ENCODE assay signal across 8 cellular contexts in the genomic region with DNA sequence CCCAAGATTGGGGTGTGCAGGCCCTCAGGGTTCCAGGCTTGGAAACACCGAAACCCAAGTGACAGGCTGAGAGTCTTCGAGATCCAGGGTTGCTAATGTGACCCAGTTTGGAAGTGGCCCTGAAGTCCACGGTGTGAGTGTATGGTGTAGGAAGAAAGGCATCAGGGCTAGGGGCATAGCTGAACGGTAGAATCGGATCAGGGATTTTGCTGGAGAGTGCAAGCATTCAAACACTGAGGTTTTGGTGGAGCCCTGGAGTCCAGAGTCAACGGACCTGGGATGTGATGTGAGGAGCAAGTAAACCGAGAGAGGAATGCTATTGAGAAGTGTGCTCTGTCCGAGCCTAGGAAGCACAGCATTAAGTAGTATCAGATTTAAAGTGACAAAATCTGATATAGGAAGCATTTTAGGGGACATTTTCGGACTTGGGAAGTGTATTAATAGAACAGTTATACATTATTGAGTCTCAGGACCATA. TPM values are rescaled to one million over a fixed set of nuclear protein-coding genes. Genes with fewer than 3 reads are reported as not detected.
DNase-seq lines count a peak whose midpoint lies in the region; ATAC-seq and TF ChIP-seq lines count a peak whose summit lies in the region.

No MANE protein-coding gene starts in this region.

- peak overlapping the region; percentile 96 for H3K4me2 ChIP-seq in GM23248 (ENCODE audit: unreplicated experiment)

- 1 to 2% methylated on average over 9 of the region's 9 CpGs for WGBS in GM23248 (ENCODE audit: low coverage in 1 of 2, low lambda C conversion rate in 2 of 2, missing lambda C conversion rate in 2 of 2), 2 experiments
- 1 to 3% methylated on average over 9 of the region's 9 CpGs for WGBS in esophagus, 2 donors

- no peaks in the 10 kb centered on the region for H3K27me3 ChIP-seq in GM23248 (replicated peaks; ENCODE audit: insufficient read depth)
- H3K27me3 ChIP-seq in RWPE2 (ENCODE audit: insufficient read depth, poor library complexity, severe bottlenecking) = no peaks in the 10 kb centered on the region
- H3K27me3 ChIP-seq in esophagus (ENCODE audit: control insufficient read depth in 1 of 2, insufficient read depth in 2 of 2, low read length in 2 of 2) = no peaks in the 10 kb centered on the region

- H4K20me1 ChIP-seq in GM23248 (ENCODE audit: insufficient read depth) = no peaks in the 10 kb centered on the region

- peaks cover 11% of the 10 kb centered on the region for H3K36me3 Mint-ChIP-seq in natural killer cell treated with Interleukin-12 subunit alpha and Interleukin-12 subunit beta and Interleukin-15 and Interleukin-18, amount 100 ng/mL, for 72 hours

- peak overlapping the region; percentile 93 for H3K27ac ChIP-seq in GM23248
- peak overlapping the region; percentile 82 for H3K27ac ChIP-seq in RWPE2 (ENCODE audit: poor library complexity, severe bottlenecking)
- peak overlapping the region; percentile 98 to 99 for H3K27ac ChIP-seq in esophagus (ENCODE audit: low read depth in 2 of 2, low read length in 1 of 2)

- no peaks in the 10 kb centered on the region for H3K9me3 ChIP-seq in GM23248 (ENCODE audit: low read depth)
- H3K9me3 ChIP-seq in RWPE2 (ENCODE audit: severe bottlenecking) = no peaks in the 10 kb centered on the region
- H3K9me3 ChIP-seq in esophagus (ENCODE audit: control insufficient read depth in 2 of 2, insufficient read depth in 1 of 2, low read depth in 1 of 2, low read length in 1 of 2) = no peaks in the 10 kb centered on the region

- no peaks in the 10 kb centered on the region for H3K27me3 Mint-ChIP-seq in natural killer cell treated with Interleukin-12 subunit alpha and Interleukin-12 subunit beta and Interleukin-15 and Interleukin-18, amount 100 ng/mL, for 72 hours

- DNase-seq in AG08396 (ENCODE audit: low spot score) (peak; percentile 26), GM23248 (peak; percentile 64), RWPE2 (ENCODE audit: low spot score) (no peak), cortex of kidney (lab: John Stamatoyannopoulos, UW) (no peak)
- no peak for DNase-seq in natural killer cell treated with Interleukin-12 subunit alpha and Interleukin-12 subunit beta and Interleukin-15 and Interleukin-18, amount 100 ng/mL, for 72 hours (ENCODE audit: low spot score)

- peak overlapping the region; percentile 92 to 95 for H3K27ac Mint-ChIP-seq in natural killer cell treated with Interleukin-12 subunit alpha and Interleukin-12 subunit beta and Interleukin-15 and Interleukin-18, amount 100 ng/mL, for 72 hours

- TF ChIP-seq CTCF in RWPE2 (IDR thresholded peaks at IDR 0.05; ENCODE audit: poor library complexity, severe bottlenecking) = no peak

- H3K4me3 ChIP-seq in GM23248 = peak overlapping the region; percentile 95
- H3K4me3 ChIP-seq in RWPE2 (ENCODE audit: severe bottlenecking) = peak overlapping the region; percentile 69
- H3K4me3 ChIP-seq in esophagus (ENCODE audit: low read depth in 1 of 2, low read length in 2 of 2) = peak overlapping the region; percentile 71 to 97

- in situ Hi-C loops in GM23248 (cut with MboI) = no loop called here

- ATAC-seq in RWPE2 (ENCODE audit: low read depth) (peak; percentile 13; the same call in 2 of the 3 replicates), GM21515 (IDR thresholded peaks at IDR 0.05; ENCODE audit: unreplicated experiment) (no peak), GM21576 (IDR thresholded peaks at IDR 0.05; ENCODE audit: unreplicated experiment) (no peak)
- no peak for ATAC-seq in natural killer cell treated with Interleukin-12 subunit alpha and Interleukin-12 subunit beta and Interleukin-15 and Interleukin-18, amount 100 ng/mL, for 72 hours

- H3K9me3 Mint-ChIP-seq in natural killer cell treated with Interleukin-12 subunit alpha and Interleukin-12 subunit beta and Interleukin-15 and Interleukin-18, amount 100 ng/mL, for 72 hours = no peaks in the 10 kb centered on the region

- H3K4me3 Mint-ChIP-seq in natural killer cell treated with Interleukin-12 subunit alpha and Interleukin-12 subunit beta and Interleukin-15 and Interleukin-18, amount 100 ng/mL, for 72 hours = peak overlapping the region; percentile 96

- H3F3A ChIP-seq in GM23248 (ENCODE audit: insufficient read depth) = peaks cover 37% of the 10 kb centered on the region

- peaks cover 61% of the 10 kb centered on the region for H3K79me2 ChIP-seq in GM23248 (ENCODE audit: insufficient read depth)

- H3K9ac ChIP-seq in GM23248 = peak overlapping the region; percentile 99

- H3K36me3 ChIP-seq in GM23248 (ENCODE audit: low read depth) (no peaks in the 10 kb centered on the region), RWPE2 (ENCODE audit: low read depth) (no peaks in the 10 kb centered on the region), esophagus (ENCODE audit: control insufficient read depth in 2 of 2, insufficient read depth in 2 of 2, low read length in 1 of 2) (no peaks in the 10 kb centered on the region)

- H3K4me1 ChIP-seq in GM23248 (ENCODE audit: insufficient read depth) (peaks cover 15% of the 10 kb centered on the region), RWPE2 (ENCODE audit: insufficient read depth, poor library complexity, severe bottlenecking) (peaks cover 14% of the 10 kb centered on the region), esophagus (ENCODE audit: control insufficient read depth in 2 of 2, insufficient read depth in 2 of 2, low read length in 1 of 2) (peaks cover 0 to 5% of the 10 kb centered on the region in 2 donors)

- peaks cover 53 to 65% of the 10 kb centered on the region in 2 donors for H3K4me1 Mint-ChIP-seq in natural killer cell treated with Interleukin-12 subunit alpha and Interleukin-12 subunit beta and Interleukin-15 and Interleukin-18, amount 100 ng/mL, for 72 hours (ENCODE audit: low read depth in 2 of 2)

- H3K9me2 ChIP-seq in GM23248 (ENCODE audit: insufficient read depth) = no peaks in the 10 kb centered on the region

- peak overlapping the region; percentile 92 for H2AFZ ChIP-seq in GM23248

RNA-seq across cellular contexts. Expression of a gene that starts 1.0 kb away (rescaled TPM):
- 23.7 and 24.5 TPM in 2 replicates for total RNA-seq in GM23248 (2014; rRNA removed; shearing (Covaris generic))
- polyA plus RNA-seq in GM23248 (2016; fragmentation: Nextera tagmentation; extraction: Ambion mirVana) = 28.3 and 33.1 TPM in 2 replicates
- polyA plus RNA-seq in esophagus = 10 to 100 TPM; 24.8 to 37.2 TPM
- total RNA-seq in natural killer cell treated with Interleukin-12 subunit alpha and Interleukin-12 subunit beta and Interleukin-15 and Interleukin-18, amount 100 ng/mL, for 72 hours = 10 to 100 TPM; 56.7 to 80.3 TPM

RNA-seq across cellular contexts. Expression of a gene that starts 27.0 kb away (rescaled TPM):
- total RNA-seq in GM23248 (2014; rRNA removed; shearing (Covaris generic)) = 0.25 TPM in 1 of 2 replicates, not detected in the other
- polyA plus RNA-seq in GM23248 (2016; fragmentation: Nextera tagmentation; extraction: Ambion mirVana) (0.08 and 0.18 TPM in 2 replicates), esophagus (under 1 TPM; 0.35 to 0.56 TPM)
- 1 to 10 TPM in 1 of 2 donors, under 1 TPM in 1; 0.62 to 2.0 TPM for total RNA-seq in natural killer cell treated with Interleukin-12 subunit alpha and Interleukin-12 subunit beta and Interleukin-15 and Interleukin-18, amount 100 ng/mL, for 72 hours

Comparison
In these comparisons a context has a peak if more than half of its experiments do, and no peak if none do; other contexts are left out.
1. DNase-seq: peak in AG08396 (single experiment) and GM23248 (single experiment); none in RWPE2 (single experiment), natural killer cell treated with Interleukin-12 subunit alpha and Interleukin-12 subunit beta and Interleukin-15 and Interleukin-18, amount 100 ng/mL, for 72 hours (single experiment) and cortex of kidney (single experiment).
2. Peak in every context shown above with its lines, with median percentiles within 50 percentile points of each other: H3K27ac ChIP-seq and H3K4me3 ChIP-seq.